8 cellular contexts compared by ENCODE assay signal in genomic region chr12:3604750-3605638, GRCh38.
A peak's percentile ranks its signal among the peaks of the same experiment; 100 is the strongest.
DNase-seq lines count a peak whose midpoint lies in the region.

No MANE protein-coding gene starts in this region.

- DNase-seq in DMS153 treated with DMSO at 0.1 percent for 48 hours (lab: John Stamatoyannopoulos, UW; ENCODE audit: unreplicated experiment) (peak; percentile 63), NCI-H2081 (lab: John Stamatoyannopoulos, UW) (peak; percentile 92 to 95), caudate nucleus (lab: John Stamatoyannopoulos, UW) (peak in 36 of 61 donors; percentile 16 to 72 (median 42)), middle frontal gyrus (ENCODE audit: extremely low spot score, low spot score) (peak; percentile 55), NCI-H1930 (lab: John Stamatoyannopoulos, UW) (no peak)
- DNase-seq in activated CD8-positive, alpha-beta memory T cell treated with anti-CD3 and anti-CD28 coated beads, Interleukin-2, amount 50 U/mL, for 4 hours: no peak
- no peak for DNase-seq in effector CD4-positive, alpha-beta T cell
- DNase-seq in stimulated activated CD8-positive, alpha-beta memory T cell treated with anti-CD3 and anti-CD28 coated beads, Interleukin-4, amount 100 ng/mL, for 48 hours: no peak

- H3K27ac ChIP-seq in caudate nucleus (ENCODE audit: low read depth, low read length): peak overlapping the region; percentile 72

Comparison
In these comparisons a context has a peak if more than half of its experiments do, and no peak if none do; other contexts are left out.
1. DNase-seq: peak in DMS153 treated with DMSO at 0.1 percent for 48 hours (single experiment), NCI-H2081 (2 of 2), caudate nucleus (36 of 61) and middle frontal gyrus (single experiment); none in NCI-H1930 (0 of 2), activated CD8-positive, alpha-beta memory T cell treated with anti-CD3 and anti-CD28 coated beads, Interleukin-2, amount 50 U/mL, for 4 hours (single experiment), effector CD4-positive, alpha-beta T cell (single experiment) and stimulated activated CD8-positive, alpha-beta memory T cell treated with anti-CD3 and anti-CD28 coated beads, Interleukin-4, amount 100 ng/mL, for 48 hours (single experiment).